10 cellular contexts compared by ENCODE assay signal in the genomic region with DNA sequence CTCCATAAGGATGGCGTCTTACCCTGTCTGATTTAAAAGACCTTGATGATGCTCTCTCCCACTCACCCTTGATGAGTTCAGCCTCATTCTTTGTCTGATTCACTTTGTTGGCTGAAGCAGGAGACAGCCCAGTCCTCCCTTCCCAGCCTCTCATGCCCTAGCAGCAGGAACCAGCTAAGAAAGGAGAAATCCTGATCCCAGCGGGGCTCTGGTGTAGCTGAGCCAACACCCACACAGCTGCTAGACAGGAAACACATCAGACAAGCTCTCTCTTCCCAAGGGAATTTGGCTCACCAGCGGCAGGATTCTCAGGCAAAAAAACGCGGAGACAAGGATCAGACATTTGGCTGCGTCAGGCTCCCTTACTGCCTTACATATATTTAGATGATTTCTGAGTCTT.
DNase-seq lines count a peak whose midpoint lies in the region; FAIRE-seq and TF ChIP-seq lines count a peak whose summit lies in the region.
"Had no signal": no experiment of that assay in that cellular context is flagged by ENCODE, and none has a peak within 500 bp of the region (broad histone marks: within the 10 kb centered on the region; RNA-seq: fewer than 3 reads in every experiment).

No MANE protein-coding gene starts in this region.

- in situ Hi-C loops in astrocyte of the spinal cord (cut with HindIII; ENCODE audit: low sequenced_read_pairs) = no loop called here

- no peaks in the 10 kb centered on the region for H3K9me3 ChIP-seq in testis
- H3K9me3 ChIP-seq: lower lobe of right lung had no signal

- intact Hi-C loops in testis (cut with DNase I; ENCODE audit: low total_unique reads) = loop anchor here (5.0 kb wide), 1 partner anchor 188 kb away; no protein-coding TSS in a partner anchor

- TF ChIP-seq CTCF in astrocyte of the spinal cord (IDR thresholded peaks at IDR 0.05; ENCODE audit: low read depth, low read length) (no peak), testis (IDR thresholded peaks at IDR 0.05) (no peak)

- H3K27me3 ChIP-seq in testis = no peaks in the 10 kb centered on the region

- TF ChIP-seq POLR2A in testis (IDR thresholded peaks at IDR 0.05) = no peak

- no peak for FAIRE-seq in GM19239 (lab: Jason Lieb, UNC)
- FAIRE-seq: K562 had no signal

- no peak overlapping the region for H3K27ac ChIP-seq in testis
- H3K27ac ChIP-seq: lower lobe of right lung had no signal

- peak; percentile 25 for DNase-seq in HT1080 (ENCODE audit: low read depth)
- DNase-seq in astrocyte of the spinal cord (ENCODE audit: low read depth, low spot score) = peak; percentile 92
- DNase-seq in iPS-NIHi7 (ENCODE audit: extremely low spot score) = peak; percentile 46
- peak; percentile 31 for DNase-seq in testis
- no peak for DNase-seq in NCI-H2081 (lab: John Stamatoyannopoulos, UW)
- no peak for DNase-seq in OCI-M1 (lab: John Stamatoyannopoulos, UW)
- no peak for DNase-seq in GM19239 (ENCODE audit: insufficient read length, low spot score)
- DNase-seq: effector CD8-positive, alpha-beta T cell; lower lobe of right lung had no signal

- no peaks in the 10 kb centered on the region for H3K36me3 ChIP-seq in testis (ENCODE audit: low read depth, missing control alignments)
- H3K36me3 ChIP-seq: lower lobe of right lung had no signal

- peaks cover 20% of the 10 kb centered on the region for H3K4me1 ChIP-seq in testis
- H3K4me1 ChIP-seq: lower lobe of right lung had no signal

- H3K4me3 ChIP-seq in astrocyte of the spinal cord (ENCODE audit: low read depth, low read length) = no peak overlapping the region
- H3K4me3 ChIP-seq in testis = no peak overlapping the region
- H3K4me3 ChIP-seq: K562, lower lobe of right lung had no signal

- 14 to 23% methylated on average over 5 to 6 of the region's 6 CpGs for WGBS in testis, 2 donors

Comparison
In these comparisons a context has a peak if more than half of its experiments do, and no peak if none do; other contexts are left out.
1. DNase-seq: peak in HT1080 (single experiment), astrocyte of the spinal cord (single experiment), iPS-NIHi7 (single experiment) and testis (single experiment); none in NCI-H2081 (0 of 2), OCI-M1 (single experiment) and GM19239 (single experiment).